ENCODE assay signal across 23 cellular contexts in the genomic region with DNA sequence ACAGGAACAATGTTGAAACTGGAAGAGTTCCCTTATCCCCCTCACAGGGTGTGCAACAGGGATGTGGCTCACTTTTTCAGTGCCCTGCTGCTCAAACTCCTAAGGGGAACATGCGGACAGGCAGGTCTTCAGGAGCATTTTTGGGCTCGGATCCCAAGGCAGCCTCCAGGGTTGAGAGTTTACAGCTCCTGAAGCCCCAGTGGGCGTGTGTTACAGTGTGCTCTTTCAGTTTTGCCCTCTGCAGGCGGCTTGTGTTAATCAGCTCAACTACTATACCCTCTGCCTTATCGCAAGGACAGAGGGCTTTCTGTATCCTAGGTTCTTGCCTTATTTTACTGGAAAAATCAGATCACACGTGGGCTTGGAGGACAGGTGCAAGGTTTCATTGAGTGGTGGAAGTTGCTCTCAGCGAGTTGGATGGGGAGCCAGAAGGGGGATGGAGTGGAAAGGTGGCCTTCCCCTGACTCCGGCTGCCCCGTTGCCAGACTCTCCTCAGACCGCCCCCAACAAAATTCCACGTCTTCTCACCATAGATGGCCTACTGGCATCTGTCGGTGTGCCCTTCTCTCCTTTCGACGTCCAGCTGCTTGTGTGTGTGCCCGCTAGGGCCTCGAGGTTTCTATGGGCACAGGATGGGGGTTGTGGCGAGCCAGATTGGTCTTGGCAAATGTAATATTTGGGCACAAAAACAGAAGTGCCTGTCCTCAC.
DNase-seq lines count a peak whose midpoint lies in the region; ATAC-seq, FAIRE-seq and TF ChIP-seq lines count a peak whose summit lies in the region.
"Had no signal": no experiment of that assay in that cellular context is flagged by ENCODE, and none has a peak within 500 bp of the region (broad histone marks: within the 10 kb centered on the region; RNA-seq: fewer than 3 reads in every experiment).

No MANE protein-coding gene starts in this region.

- 46% methylated on average over 12 of the region's 17 CpGs for WGBS in HepG2 (ENCODE audit: low lambda C conversion rate)
- WGBS in right lobe of liver (ENCODE audit: insufficient coverage, low coverage, low lambda C conversion rate, missing lambda C conversion rate): 64% methylated on average over 13 of the region's 17 CpGs
- 27% methylated on average over 16 of the region's 17 CpGs for WGBS in GM12878 (ENCODE audit: insufficient coverage, insufficient replicate concordance, low lambda C conversion rate, missing lambda C conversion rate)

- POLR2A ChIA-PET in HepG2 (lab: Yijun Ruan, JAX) (no interaction called here), GM12878 (lab: Charles Lee) (no interaction called here)

- H3K36me3 ChIP-seq in HepG2 (replicated peaks in 1 of 2; ENCODE audit: control insufficient read depth in 1 of 2, insufficient read depth in 2 of 2, low read length in 2 of 2): no peaks in the 10 kb centered on the region
- no peaks in the 10 kb centered on the region for H3K36me3 ChIP-seq in right lobe of liver
- H3K36me3 ChIP-seq in GM12878 (ENCODE audit: control insufficient read depth in 2 of 2, insufficient read depth in 2 of 2, low read length in 1 of 2): no peaks in the 10 kb centered on the region
- H3K36me3 ChIP-seq: right atrium auricular region, thyroid gland had no signal

- BruUV-seq in HepG2 (replicated peaks; lab: Mats Ljungman, UMichigan): no TSS peak
- no TSS peak for BruUV-seq in GM12878 (replicated peaks; lab: Mats Ljungman, UMichigan)

- no peaks in the 10 kb centered on the region for H3K27me3 Mint-ChIP-seq in activated T-cell treated with anti-CD3 and anti-CD28 coated beads, Interleukin-2, amount 50 U/mL, for 72 hours (ENCODE audit: low read depth)
- H3K27me3 Mint-ChIP-seq: activated CD4-positive, alpha-beta T cell treated with anti-CD3 and anti-CD28 coated beads, Interleukin-2, amount 10 ng/mL, durations not matched to agents 7 days and 5 days; CD8-positive, alpha-beta memory T cell; stimulated activated naive B cell treated with anti-CD40 and anti-IgM and Interleukin-4, amounts not matched to agents 10 μg/mL and 1 μg/mL and 100 μg/mL, for 72 hours had no signal

- peak; percentile 23; the same call in 1 of the 2 replicates for TF ChIP-seq CTCF in HepG2 (CRISPR knock-in tag; IDR thresholded peaks at IDR 0.05)
- TF ChIP-seq CTCF in right lobe of liver (IDR thresholded peaks at IDR 0.05): no peak
- TF ChIP-seq CTCF in GM12878 (IDR thresholded peaks at IDR 0.05 in 2 of 3, conservative IDR thresholded peaks at IDR 0.05 in 1 of 3; ENCODE audit: control insufficient read depth in 2 of 3, extremely low read depth in 1 of 3, insufficient read depth in 1 of 3, low read depth in 3 of 3, low read length in 3 of 3): no peak

- H3K9me3 Mint-ChIP-seq in activated T-cell treated with anti-CD3 and anti-CD28 coated beads, Interleukin-2, amount 50 U/mL, for 72 hours: no peaks in the 10 kb centered on the region
- H3K9me3 Mint-ChIP-seq: activated CD4-positive, alpha-beta T cell treated with anti-CD3 and anti-CD28 coated beads, Interleukin-2, amount 10 ng/mL, durations not matched to agents 7 days and 5 days had no signal

- SMC1A ChIA-PET in GM12878 (lab: Charles Lee; ENCODE audit: uncharacterized antibody, unreplicated experiment): no interaction called here

- CTCF ChIA-PET in HepG2 (lab: Yijun Ruan, JAX; ENCODE audit: low intra/inter-chr PET ratio, low total read pairs) (no interaction called here), GM12878 (lab: Yijun Ruan, JAX) (interaction anchor here (1.2 to 1.4 kb wide), 2 partner anchors 20 to 487 kb away, joined by 3 read pairs; no protein-coding TSS in a partner anchor)

- H3K27me3 ChIP-seq in HepG2 (ENCODE audit: control insufficient read depth in 1 of 2, insufficient read depth in 2 of 2, low read length in 2 of 2) (no peaks in the 10 kb centered on the region), right lobe of liver (no peaks in the 10 kb centered on the region), GM12878 (replicated peaks in 1 of 2; ENCODE audit: control insufficient read depth in 2 of 2, insufficient read depth in 2 of 2, low read length in 1 of 2) (no peaks in the 10 kb centered on the region)
- H3K27me3 ChIP-seq: right atrium auricular region, thyroid gland had no signal

- H3K4me3 ChIP-seq in HepG2 (replicated peaks in 1 of 3; ENCODE audit: insufficient read depth in 1 of 3, low read depth in 2 of 3, low read length in 3 of 3): no peak overlapping the region
- H3K4me3 ChIP-seq in right lobe of liver: no peak overlapping the region
- no peak overlapping the region for H3K4me3 ChIP-seq in GM12878
- H3K4me3 ChIP-seq: right atrium auricular region, thyroid gland had no signal

- H4K20me1 ChIP-seq in HepG2 (ENCODE audit: insufficient read depth, low read length): no peaks in the 10 kb centered on the region
- no peaks in the 10 kb centered on the region for H4K20me1 ChIP-seq in GM12878 (ENCODE audit: control insufficient read depth, insufficient read depth)

- DNase-seq in HepG2 (ENCODE audit: low spot score): peak; percentile 27
- DNase-seq in right lobe of liver: no peak
- DNase-seq in GM12878 (ENCODE audit: low read depth, low spot score): no peak
- DNase-seq in iPS-NIHi11 (ENCODE audit: low spot score): peak; percentile 8
- no peak for DNase-seq in occipital lobe (lab: John Stamatoyannopoulos, UW)
- no peak for DNase-seq in SW480 (ENCODE audit: low spot score)
- no peak for DNase-seq in activated T-cell treated with anti-CD3 and anti-CD28 coated beads, Interleukin-2, amount 50 U/mL, for 72 hours
- DNase-seq: activated CD4-positive, alpha-beta T cell treated with anti-CD3 and anti-CD28 coated beads, Interleukin-2, amount 10 ng/mL, durations not matched to agents 7 days and 5 days; activated CD8-positive, alpha-beta memory T cell treated with anti-CD3 and anti-CD28 coated beads, Interleukin-2, amount 50 U/mL, for 4 hours; amniotic stem cell; CD8-positive, alpha-beta memory T cell; central memory CD4-positive, alpha-beta T cell; effector memory CD4-positive, alpha-beta T cell; EL; GOT3; NCI-H526 treated with DMSO at 0.1 percent for 48 hours; stimulated activated CD4-positive, alpha-beta T cell treated with anti-CD3 and anti-CD28 coated beads, Interleukin-15, amount 100 ng/mL, for 24 hours; stimulated activated naive B cell treated with anti-CD40 and anti-IgM and Interleukin-4, amounts not matched to agents 10 μg/mL and 1 μg/mL and 100 μg/mL, for 72 hours; thyroid gland had no signal

- RAD21 ChIA-PET in GM12878 (lab: Charles Lee; ENCODE audit: unreplicated experiment): no interaction called here

- no peak overlapping the region for H3K9ac ChIP-seq in HepG2 (ENCODE audit: insufficient read depth, low read depth, low read length)
- no peak overlapping the region for H3K9ac ChIP-seq in GM12878 (ENCODE audit: control insufficient read depth, insufficient read depth, low read length)

- H3K36me3 Mint-ChIP-seq in activated T-cell treated with anti-CD3 and anti-CD28 coated beads, Interleukin-2, amount 50 U/mL, for 72 hours (ENCODE audit: insufficient read depth in 2 of 2): no peaks in the 10 kb centered on the region
- H3K36me3 Mint-ChIP-seq: CD8-positive, alpha-beta memory T cell; stimulated activated naive B cell treated with anti-CD40 and anti-IgM and Interleukin-4, amounts not matched to agents 10 μg/mL and 1 μg/mL and 100 μg/mL, for 72 hours had no signal

- TF ChIP-seq RAD21 in HepG2 (CRISPR knock-in tag; IDR thresholded peaks at IDR 0.05): 0 out of 2 replicates have a peak, but pooled peaks have one; percentile 16
- no peak for TF ChIP-seq RAD21 in GM12878 (IDR thresholded peaks at IDR 0.05; ENCODE audit: insufficient read depth, low read depth, low read length)

- intact Hi-C loops in HepG2 (cut with micrococcal nuclease; ENCODE audit: unreplicated experiment) (no loop called here), right lobe of liver (cut with DNase I) (no loop called here), GM12878 (cut with micrococcal nuclease; ENCODE audit: unreplicated experiment) (no loop called here)

- H3K4me1 Mint-ChIP-seq in activated T-cell treated with anti-CD3 and anti-CD28 coated beads, Interleukin-2, amount 50 U/mL, for 72 hours (ENCODE audit: low read depth): no peaks in the 10 kb centered on the region
- H3K4me1 Mint-ChIP-seq: activated CD4-positive, alpha-beta T cell treated with anti-CD3 and anti-CD28 coated beads, Interleukin-2, amount 10 ng/mL, durations not matched to agents 7 days and 5 days; CD8-positive, alpha-beta memory T cell; stimulated activated naive B cell treated with anti-CD40 and anti-IgM and Interleukin-4, amounts not matched to agents 10 μg/mL and 1 μg/mL and 100 μg/mL, for 72 hours had no signal

- H3K27ac ChIP-seq in HepG2 (ENCODE audit: extremely low read length, insufficient read depth, low read length) (no peak overlapping the region), right lobe of liver (no peak overlapping the region), GM12878 (ENCODE audit: control insufficient read depth, insufficient read depth) (no peak overlapping the region)
- H3K27ac ChIP-seq: right atrium auricular region, thyroid gland had no signal

- in situ Hi-C loops in HepG2 (cut with HindIII; ENCODE audit: extremely low pct_ligation_motif_present, low pct_unique_long_range_greater_than_20kb): no loop called here
- in situ Hi-C loops in GM12878 (cut with MboI): no loop called here

- H3K4me2 ChIP-seq in HepG2 (ENCODE audit: low read depth, low read length) (peak overlapping the region; percentile 55), GM12878 (ENCODE audit: control insufficient read depth, insufficient read depth) (no peak overlapping the region)

- H2AFZ ChIP-seq in HepG2 (ENCODE audit: low read length): peak overlapping the region; percentile 11
- H2AFZ ChIP-seq in GM12878 (ENCODE audit: control insufficient read depth, low read depth, low read length): no peak overlapping the region

- no peak for TF ChIP-seq POLR2A in HepG2 (IDR thresholded peaks at IDR 0.05; ENCODE audit: insufficient read depth in 1 of 2, low read depth in 2 of 2, low read length in 2 of 2)
- TF ChIP-seq POLR2A in right lobe of liver (IDR thresholded peaks at IDR 0.05): no peak
- no peak for TF ChIP-seq POLR2A in GM12878 (IDR thresholded peaks at IDR 0.05; ENCODE audit: low read depth, low read length)

- ATAC-seq in HepG2: peak; percentile 87
- ATAC-seq in right lobe of liver: no peak
- ATAC-seq in GM12878: peak; percentile 38; the same call in 2 of the 3 replicates
- ATAC-seq in HG02798 (IDR thresholded peaks at IDR 0.05; ENCODE audit: poor library complexity, unreplicated experiment): no peak
- ATAC-seq in activated T-cell treated with anti-CD3 and anti-CD28 coated beads, Interleukin-2, amount 50 U/mL, for 72 hours (replicated peaks in 1 of 2): no peak
- ATAC-seq: left lobe of liver; Panc1; stimulated activated naive B cell treated with anti-CD40 and anti-IgM and Interleukin-4, amounts not matched to agents 10 μg/mL and 1 μg/mL and 100 μg/mL, for 72 hours had no signal

- H3K27ac Mint-ChIP-seq in activated T-cell treated with anti-CD3 and anti-CD28 coated beads, Interleukin-2, amount 50 U/mL, for 72 hours: no peak overlapping the region
- H3K27ac Mint-ChIP-seq: activated CD4-positive, alpha-beta T cell treated with anti-CD3 and anti-CD28 coated beads, Interleukin-2, amount 10 ng/mL, durations not matched to agents 7 days and 5 days; CD8-positive, alpha-beta memory T cell; stimulated activated naive B cell treated with anti-CD40 and anti-IgM and Interleukin-4, amounts not matched to agents 10 μg/mL and 1 μg/mL and 100 μg/mL, for 72 hours had no signal

- peaks cover 3% of the 10 kb centered on the region; the same call in 1 of the 2 replicates for H3K4me1 ChIP-seq in HepG2 (ENCODE audit: insufficient read depth, low read length)
- H3K4me1 ChIP-seq in right lobe of liver: no peaks in the 10 kb centered on the region
- no peaks in the 10 kb centered on the region for H3K4me1 ChIP-seq in GM12878 (ENCODE audit: control insufficient read depth, insufficient read depth, low read length)
- H3K4me1 ChIP-seq: right atrium auricular region, thyroid gland had no signal

- FAIRE-seq in HepG2 (lab: Jason Lieb, UNC) (no peak), GM12878 (lab: Jason Lieb, UNC) (no peak)

- TF ChIP-seq EP300 in HepG2 (IDR thresholded peaks at IDR 0.05; ENCODE audit: low read depth in 2 of 2, low read length in 2 of 2): no peak
- no peak for TF ChIP-seq EP300 in HepG2 (CRISPR knock-in tag; IDR thresholded peaks at IDR 0.05; ENCODE audit: borderline replicate concordance)
- no peak for TF ChIP-seq EP300 in GM12878 (IDR thresholded peaks at IDR 0.05; ENCODE audit: borderline replicate concordance in 1 of 2, control insufficient read depth in 1 of 2, low read depth in 2 of 2, low read length in 2 of 2)

- H3K9me3 ChIP-seq in HepG2 (ENCODE audit: low read length) (no peaks in the 10 kb centered on the region), right lobe of liver (no peaks in the 10 kb centered on the region), GM12878 (replicated peaks; ENCODE audit: control insufficient read depth, insufficient read depth, low read length) (no peaks in the 10 kb centered on the region)
- H3K9me3 ChIP-seq: thyroid gland had no signal

- no peaks in the 10 kb centered on the region for H3K79me2 ChIP-seq in HepG2 (ENCODE audit: insufficient read depth, low read length)
- no peaks in the 10 kb centered on the region for H3K79me2 ChIP-seq in GM12878 (ENCODE audit: control insufficient read depth, insufficient read depth, low read length)

- H3K4me3 Mint-ChIP-seq in activated T-cell treated with anti-CD3 and anti-CD28 coated beads, Interleukin-2, amount 50 U/mL, for 72 hours: no peak overlapping the region
- H3K4me3 Mint-ChIP-seq: activated CD4-positive, alpha-beta T cell treated with anti-CD3 and anti-CD28 coated beads, Interleukin-2, amount 10 ng/mL, durations not matched to agents 7 days and 5 days; CD8-positive, alpha-beta memory T cell; stimulated activated naive B cell treated with anti-CD40 and anti-IgM and Interleukin-4, amounts not matched to agents 10 μg/mL and 1 μg/mL and 100 μg/mL, for 72 hours had no signal

Comparison
In these comparisons a context has a peak if more than half of its experiments do, and no peak if none do; other contexts are left out.
1. ATAC-seq: peak in HepG2 (single experiment) and GM12878 (single experiment); none in right lobe of liver (0 of 4), HG02798 (single experiment) and activated T-cell treated with anti-CD3 and anti-CD28 coated beads, Interleukin-2, amount 50 U/mL, for 72 hours (0 of 2).
2. DNase-seq: peak in HepG2 (single experiment) and iPS-NIHi11 (single experiment); none in right lobe of liver (0 of 3), GM12878 (single experiment), occipital lobe (single experiment), SW480 (single experiment) and activated T-cell treated with anti-CD3 and anti-CD28 coated beads, Interleukin-2, amount 50 U/mL, for 72 hours (0 of 2).
3. Of the 75 proteins assayed by ChIP-seq in both HepG2 and GM12878: peak only in HepG2: CTCF and RAD21; only in GM12878: none; in both: none; in neither: 73.